14 cellular contexts compared by ENCODE assay signal in the genomic region with DNA sequence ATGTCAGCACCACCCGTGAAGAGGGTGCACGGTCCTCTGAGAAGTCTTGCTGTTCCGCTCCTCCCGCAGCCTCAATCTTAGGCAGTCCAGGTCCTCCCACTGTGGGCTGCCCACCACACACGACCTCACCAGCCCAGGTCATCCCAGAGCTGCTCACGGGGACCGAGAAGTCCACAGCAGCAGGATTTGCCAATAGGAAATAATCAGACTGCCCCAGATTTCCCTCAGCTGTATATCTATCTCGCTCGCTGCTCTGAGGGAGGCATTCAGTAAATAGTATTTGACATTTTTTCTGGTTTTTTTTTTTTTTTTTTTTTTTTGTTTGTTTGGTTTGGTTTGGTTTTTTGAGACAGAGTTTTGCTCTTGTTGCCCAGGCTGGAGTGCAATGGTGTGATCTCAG.
DNase-seq lines count a peak whose midpoint lies in the region; ATAC-seq and TF ChIP-seq lines count a peak whose summit lies in the region.
"Had no signal": no experiment of that assay in that cellular context is flagged by ENCODE, and none has a peak within 500 bp of the region (broad histone marks: within the 10 kb centered on the region; RNA-seq: fewer than 3 reads in every experiment).

No MANE protein-coding gene starts in this region.

- TF ChIP-seq POLR2A in tibial nerve (IDR thresholded peaks at IDR 0.05): no peak

- peak; percentile 26 for DNase-seq in DMS53 (lab: John Stamatoyannopoulos, UW)
- no peak for DNase-seq in DMS53 treated with DMSO at 0.1 percent for 48 hours (lab: John Stamatoyannopoulos, UW; ENCODE audit: unreplicated experiment)
- DNase-seq in coronary artery (ENCODE audit: low spot score): no peak
- DNase-seq in tibial nerve (ENCODE audit: low spot score in 2 of 2): no peak
- no peak for DNase-seq in AG20443 (ENCODE audit: low spot score)
- no peak for DNase-seq in effector CD8-positive, alpha-beta T cell (lab: John Stamatoyannopoulos, UW)
- DNase-seq: activated naive CD4-positive, alpha-beta T cell; NCI-H524; Peyer's patch; stimulated activated naive CD8-positive, alpha-beta T cell treated with anti-CD3 and anti-CD28 coated beads, Interleukin-15, amount 100 ng/mL, for 72 hours; T-helper 9 cell had no signal

- H3K27ac ChIP-seq in coronary artery (peak overlapping the region; percentile 60 to 79), tibial nerve (peak overlapping the region in 3 of 4 donors; percentile 57 to 68 (median 58))
- H3K27ac ChIP-seq: 22Rv1 had no signal

- H3K4me3 ChIP-seq in coronary artery: peak overlapping the region; percentile 73
- no peak overlapping the region for H3K4me3 ChIP-seq in mucosa of stomach (ENCODE audit: low read length)
- no peak overlapping the region for H3K4me3 ChIP-seq in tibial nerve
- H3K4me3 ChIP-seq: Peyer's patch had no signal

- no peak for TF ChIP-seq CTCF in coronary artery (IDR thresholded peaks at IDR 0.05)
- TF ChIP-seq CTCF in tibial nerve (IDR thresholded peaks at IDR 0.05): no peak

- no peak for ATAC-seq in HG02798 (IDR thresholded peaks at IDR 0.05; ENCODE audit: poor library complexity, unreplicated experiment)

- WGBS in tibial nerve, 2 donors: 59 to 71% methylated on average over 8 to 9 of the region's 9 CpGs

- H3K4me1 ChIP-seq in mucosa of stomach (ENCODE audit: control insufficient read depth, insufficient read depth, low read length) (peaks cover 18% of the 10 kb centered on the region), tibial nerve (peaks cover 0 to 34% (median 10%) of the 10 kb centered on the region in 4 donors)
- H3K4me1 ChIP-seq: Peyer's patch had no signal

- peak overlapping the region; percentile 12 for H3K9ac ChIP-seq in mucosa of stomach (ENCODE audit: low read length)

- no peaks in the 10 kb centered on the region for H3K36me3 ChIP-seq in mucosa of stomach (ENCODE audit: control insufficient read depth, insufficient read depth, low read length)
- no peaks in the 10 kb centered on the region for H3K36me3 ChIP-seq in tibial nerve
- H3K36me3 ChIP-seq: Peyer's patch had no signal

- no peaks in the 10 kb centered on the region for H3K9me3 ChIP-seq in mucosa of stomach (ENCODE audit: control insufficient read depth, low read length)
- no peaks in the 10 kb centered on the region for H3K9me3 ChIP-seq in tibial nerve
- H3K9me3 ChIP-seq: Peyer's patch had no signal

- H3K27me3 ChIP-seq in mucosa of stomach (ENCODE audit: control insufficient read depth, insufficient read depth, low read length): no peaks in the 10 kb centered on the region
- no peaks in the 10 kb centered on the region for H3K27me3 ChIP-seq in tibial nerve
- H3K27me3 ChIP-seq: Peyer's patch had no signal

- TF ChIP-seq EP300 in tibial nerve (IDR thresholded peaks at IDR 0.05): no peak
